In the genomic region with DNA sequence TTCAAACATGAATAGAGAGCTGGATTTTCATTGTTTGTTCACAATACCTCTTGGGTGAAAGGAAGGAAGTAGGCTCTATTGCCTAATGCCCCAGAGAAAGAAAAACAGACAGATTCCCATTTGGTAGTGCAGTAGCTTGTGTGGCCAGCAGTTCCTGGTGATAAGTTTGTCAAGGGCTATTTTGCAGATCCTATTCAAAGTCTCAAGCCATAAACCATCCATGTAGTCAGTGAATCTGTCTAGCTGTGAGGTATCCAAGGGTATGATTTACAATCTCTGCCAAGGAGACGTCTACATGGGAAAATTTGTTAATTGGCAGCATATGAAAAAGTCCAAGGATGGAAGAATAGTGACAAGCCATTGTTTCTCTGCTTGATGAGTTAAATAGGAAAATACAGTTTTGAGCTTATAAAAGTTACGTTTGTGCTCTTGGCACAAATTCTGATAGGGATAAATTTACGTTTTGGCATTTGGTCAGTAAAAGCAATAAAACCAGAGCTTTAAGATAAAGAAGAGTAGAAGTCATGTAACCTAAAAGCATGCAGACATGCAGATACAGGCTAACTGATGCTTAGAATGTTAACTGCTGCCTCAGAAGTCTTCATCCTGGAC, we compare ENCODE assay signal across 1 cellular context.
TF ChIP-seq lines count a peak whose summit lies in the region.

No MANE protein-coding gene starts in this region.

TF ChIP-seq in HEK293, 187 proteins besides CTCF, POLR2A, EP300 and RAD21:
- TF ChIP-seq, protein P1, sequence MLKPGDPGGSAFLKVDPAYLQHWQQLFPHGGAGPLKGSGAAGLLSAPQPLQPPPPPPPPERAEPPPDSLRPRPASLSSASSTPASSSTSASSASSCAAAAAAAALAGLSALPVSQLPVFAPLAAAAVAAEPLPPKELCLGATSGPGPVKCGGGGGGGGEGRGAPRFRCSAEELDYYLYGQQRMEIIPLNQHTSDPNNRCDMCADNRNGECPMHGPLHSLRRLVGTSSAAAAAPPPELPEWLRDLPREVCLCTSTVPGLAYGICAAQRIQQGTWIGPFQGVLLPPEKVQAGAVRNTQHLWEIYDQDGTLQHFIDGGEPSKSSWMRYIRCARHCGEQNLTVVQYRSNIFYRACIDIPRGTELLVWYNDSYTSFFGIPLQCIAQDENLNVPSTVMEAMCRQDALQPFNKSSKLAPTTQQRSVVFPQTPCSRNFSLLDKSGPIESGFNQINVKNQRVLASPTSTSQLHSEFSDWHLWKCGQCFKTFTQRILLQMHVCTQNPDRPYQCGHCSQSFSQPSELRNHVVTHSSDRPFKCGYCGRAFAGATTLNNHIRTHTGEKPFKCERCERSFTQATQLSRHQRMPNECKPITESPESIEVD (tag by site-specific recombination; IDR thresholded peaks at IDR 0.05) = peak; percentile 87
- TF ChIP-seq, protein P2, sequence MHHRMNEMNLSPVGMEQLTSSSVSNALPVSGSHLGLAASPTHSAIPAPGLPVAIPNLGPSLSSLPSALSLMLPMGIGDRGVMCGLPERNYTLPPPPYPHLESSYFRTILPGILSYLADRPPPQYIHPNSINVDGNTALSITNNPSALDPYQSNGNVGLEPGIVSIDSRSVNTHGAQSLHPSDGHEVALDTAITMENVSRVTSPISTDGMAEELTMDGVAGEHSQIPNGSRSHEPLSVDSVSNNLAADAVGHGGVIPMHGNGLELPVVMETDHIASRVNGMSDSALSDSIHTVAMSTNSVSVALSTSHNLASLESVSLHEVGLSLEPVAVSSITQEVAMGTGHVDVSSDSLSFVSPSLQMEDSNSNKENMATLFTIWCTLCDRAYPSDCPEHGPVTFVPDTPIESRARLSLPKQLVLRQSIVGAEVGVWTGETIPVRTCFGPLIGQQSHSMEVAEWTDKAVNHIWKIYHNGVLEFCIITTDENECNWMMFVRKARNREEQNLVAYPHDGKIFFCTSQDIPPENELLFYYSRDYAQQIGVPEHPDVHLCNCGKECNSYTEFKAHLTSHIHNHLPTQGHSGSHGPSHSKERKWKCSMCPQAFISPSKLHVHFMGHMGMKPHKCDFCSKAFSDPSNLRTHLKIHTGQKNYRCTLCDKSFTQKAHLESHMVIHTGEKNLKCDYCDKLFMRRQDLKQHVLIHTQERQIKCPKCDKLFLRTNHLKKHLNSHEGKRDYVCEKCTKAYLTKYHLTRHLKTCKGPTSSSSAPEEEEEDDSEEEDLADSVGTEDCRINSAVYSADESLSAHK (tag by site-specific recombination; IDR thresholded peaks at IDR 0.05) = 0 out of 2 replicates have a peak, but pooled peaks have one; percentile 31
- TF ChIP-seq ZBTB20 (tag by site-specific recombination; IDR thresholded peaks at IDR 0.05) (peak; percentile 44; the same call in 1 of the 2 replicates), ZEB2 (tag by site-specific recombination; IDR thresholded peaks at IDR 0.05) (peak; percentile 45), ZNF596 (tag by site-specific recombination; IDR thresholded peaks at IDR 0.05) (no peak), KLF8 (tag by site-specific recombination; IDR thresholded peaks at IDR 0.05) (0 out of 2 replicates have a peak, but pooled peaks have one; percentile 38), ZNF585B (tag by site-specific recombination; IDR thresholded peaks at IDR 0.05) (no peak), ZNF394 (tag by site-specific recombination; IDR thresholded peaks at IDR 0.05; ENCODE audit: borderline replicate concordance) (no peak), ZSCAN30 (tag by site-specific recombination; IDR thresholded peaks at IDR 0.05) (peak; percentile 54; the same call in 1 of the 2 replicates), ZXDB (tag by site-specific recombination; IDR thresholded peaks at IDR 0.05) (peak; percentile 72), ZNF548 (tag by site-specific recombination; IDR thresholded peaks at IDR 0.05) (no peak), ZNF843 (tag by site-specific recombination; IDR thresholded peaks at IDR 0.05) (peak; percentile 68; the same call in 1 of the 2 replicates), ZNF701 (tag by site-specific recombination; IDR thresholded peaks at IDR 0.05) (no peak), OSR2 (tag by site-specific recombination; IDR thresholded peaks at IDR 0.05) (peak; percentile 82), FEZF1 (tag by site-specific recombination; IDR thresholded peaks at IDR 0.05) (peak; percentile 77), IKZF3 (tag by site-specific recombination; IDR thresholded peaks at IDR 0.05) (peak; percentile 70; the same call in 1 of the 2 replicates)
- TF ChIP-seq, protein P3, sequence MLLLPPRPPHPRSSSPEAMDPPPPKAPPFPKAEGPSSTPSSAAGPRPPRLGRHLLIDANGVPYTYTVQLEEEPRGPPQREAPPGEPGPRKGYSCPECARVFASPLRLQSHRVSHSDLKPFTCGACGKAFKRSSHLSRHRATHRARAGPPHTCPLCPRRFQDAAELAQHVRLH (tag by site-specific recombination; IDR thresholded peaks at IDR 0.05) = peak; percentile 60
- TF ChIP-seq, protein P4, sequence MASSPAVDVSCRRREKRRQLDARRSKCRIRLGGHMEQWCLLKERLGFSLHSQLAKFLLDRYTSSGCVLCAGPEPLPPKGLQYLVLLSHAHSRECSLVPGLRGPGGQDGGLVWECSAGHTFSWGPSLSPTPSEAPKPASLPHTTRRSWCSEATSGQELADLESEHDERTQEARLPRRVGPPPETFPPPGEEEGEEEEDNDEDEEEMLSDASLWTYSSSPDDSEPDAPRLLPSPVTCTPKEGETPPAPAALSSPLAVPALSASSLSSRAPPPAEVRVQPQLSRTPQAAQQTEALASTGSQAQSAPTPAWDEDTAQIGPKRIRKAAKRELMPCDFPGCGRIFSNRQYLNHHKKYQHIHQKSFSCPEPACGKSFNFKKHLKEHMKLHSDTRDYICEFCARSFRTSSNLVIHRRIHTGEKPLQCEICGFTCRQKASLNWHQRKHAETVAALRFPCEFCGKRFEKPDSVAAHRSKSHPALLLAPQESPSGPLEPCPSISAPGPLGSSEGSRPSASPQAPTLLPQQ (tag by site-specific recombination; IDR thresholded peaks at IDR 0.05) = 0 out of 2 replicates have a peak, but pooled peaks have one; percentile 37
- TF ChIP-seq, protein P5, sequence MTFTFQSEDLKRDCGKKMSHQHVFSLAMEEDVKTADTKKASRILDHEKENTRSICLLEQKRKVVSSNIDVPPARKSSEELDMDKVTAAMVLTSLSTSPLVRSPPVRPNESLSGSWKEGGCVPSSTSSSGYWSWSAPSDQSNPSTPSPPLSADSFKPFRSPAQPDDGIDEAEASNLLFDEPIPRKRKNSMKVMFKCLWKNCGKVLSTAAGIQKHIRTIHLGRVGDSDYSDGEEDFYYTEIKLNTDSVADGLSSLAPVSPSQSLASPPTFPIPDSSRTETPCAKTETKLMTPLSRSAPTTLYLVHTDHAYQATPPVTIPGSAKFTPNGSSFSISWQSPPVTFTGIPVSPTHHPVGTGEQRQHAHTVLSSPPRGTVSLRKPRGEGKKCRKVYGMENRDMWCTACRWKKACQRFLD (tag by site-specific recombination; IDR thresholded peaks at IDR 0.05) = no peak
- TF ChIP-seq, protein P6, sequence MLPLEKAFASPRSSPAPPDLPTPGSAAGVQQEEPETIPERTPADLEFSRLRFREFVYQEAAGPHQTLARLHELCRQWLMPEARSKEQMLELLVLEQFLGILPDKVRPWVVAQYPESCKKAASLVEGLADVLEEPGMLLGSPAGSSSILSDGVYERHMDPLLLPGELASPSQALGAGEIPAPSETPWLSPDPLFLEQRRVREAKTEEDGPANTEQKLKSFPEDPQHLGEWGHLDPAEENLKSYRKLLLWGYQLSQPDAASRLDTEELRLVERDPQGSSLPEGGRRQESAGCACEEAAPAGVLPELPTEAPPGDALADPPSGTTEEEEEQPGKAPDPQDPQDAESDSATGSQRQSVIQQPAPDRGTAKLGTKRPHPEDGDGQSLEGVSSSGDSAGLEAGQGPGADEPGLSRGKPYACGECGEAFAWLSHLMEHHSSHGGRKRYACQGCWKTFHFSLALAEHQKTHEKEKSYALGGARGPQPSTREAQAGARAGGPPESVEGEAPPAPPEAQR (tag by site-specific recombination; IDR thresholded peaks at IDR 0.05) = no peak
- TF ChIP-seq, protein P7, sequence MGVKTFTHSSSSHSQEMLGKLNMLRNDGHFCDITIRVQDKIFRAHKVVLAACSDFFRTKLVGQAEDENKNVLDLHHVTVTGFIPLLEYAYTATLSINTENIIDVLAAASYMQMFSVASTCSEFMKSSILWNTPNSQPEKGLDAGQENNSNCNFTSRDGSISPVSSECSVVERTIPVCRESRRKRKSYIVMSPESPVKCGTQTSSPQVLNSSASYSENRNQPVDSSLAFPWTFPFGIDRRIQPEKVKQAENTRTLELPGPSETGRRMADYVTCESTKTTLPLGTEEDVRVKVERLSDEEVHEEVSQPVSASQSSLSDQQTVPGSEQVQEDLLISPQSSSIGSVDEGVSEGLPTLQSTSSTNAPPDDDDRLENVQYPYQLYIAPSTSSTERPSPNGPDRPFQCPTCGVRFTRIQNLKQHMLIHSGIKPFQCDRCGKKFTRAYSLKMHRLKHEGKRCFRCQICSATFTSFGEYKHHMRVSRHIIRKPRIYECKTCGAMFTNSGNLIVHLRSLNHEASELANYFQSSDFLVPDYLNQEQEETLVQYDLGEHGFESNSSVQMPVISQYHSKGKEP (tag by site-specific recombination; IDR thresholded peaks at IDR 0.05) = 0 out of 2 replicates have a peak, but pooled peaks have one; percentile 26
